ENCODE assay signal across 8 cellular contexts in genomic region chr19:4534836-4535658, GRCh38. TPM values are rescaled to one million over a fixed set of nuclear protein-coding genes. Genes with fewer than 3 reads are reported as not detected.
DNase-seq lines count a peak whose midpoint lies in the region; ATAC-seq and TF ChIP-seq lines count a peak whose summit lies in the region.

A gene with protein sequence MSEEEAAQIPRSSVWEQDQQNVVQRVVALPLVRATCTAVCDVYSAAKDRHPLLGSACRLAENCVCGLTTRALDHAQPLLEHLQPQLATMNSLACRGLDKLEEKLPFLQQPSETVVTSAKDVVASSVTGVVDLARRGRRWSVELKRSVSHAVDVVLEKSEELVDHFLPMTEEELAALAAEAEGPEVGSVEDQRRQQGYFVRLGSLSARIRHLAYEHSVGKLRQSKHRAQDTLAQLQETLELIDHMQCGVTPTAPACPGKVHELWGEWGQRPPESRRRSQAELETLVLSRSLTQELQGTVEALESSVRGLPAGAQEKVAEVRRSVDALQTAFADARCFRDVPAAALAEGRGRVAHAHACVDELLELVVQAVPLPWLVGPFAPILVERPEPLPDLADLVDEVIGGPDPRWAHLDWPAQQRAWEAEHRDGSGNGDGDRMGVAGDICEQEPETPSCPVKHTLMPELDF (minus strand): TSS chr19:4535224. CDS start chr19:4534074, 1,150 bp downstream.

- H3K4me1 Mint-ChIP-seq in activated CD4-positive, alpha-beta T cell treated with anti-CD3 and anti-CD28 coated beads for 36 hours, result peaks cover 12% of the 10 kb centered on the region

- H3K4me3 ChIP-seq in GM12865 (ENCODE audit: low read depth, low read length) (no peak within 1 kb of the TSS), duodenal mucosa (ENCODE audit: low read depth in 1 of 2, low read length in 2 of 2) (peak within 1 kb of the TSS; percentile 5 to 54), lung (no peak within 1 kb of the TSS)

- 13 to 17% methylated on average over 48 to 49 of the region's 49 CpGs for WGBS in lung, 2 donors

- no peak within 1 kb of the TSS for H3K27ac Mint-ChIP-seq in activated CD4-positive, alpha-beta T cell treated with anti-CD3 and anti-CD28 coated beads for 36 hours

- no peak within 1 kb of the TSS for H3K9ac ChIP-seq in duodenal mucosa (ENCODE audit: low read depth in 1 of 2, low read length in 2 of 2)

- no peak within 1 kb of the TSS for H3K27ac ChIP-seq in duodenal mucosa (ENCODE audit: low read depth, low read length)
- H3K27ac ChIP-seq in lung (ENCODE audit: low read depth in 1 of 2, low read length in 1 of 2), result peak within 1 kb of the TSS; percentile 73 to 84

- H3K4me3 Mint-ChIP-seq in activated CD4-positive, alpha-beta T cell treated with anti-CD3 and anti-CD28 coated beads for 36 hours, result no peak within 1 kb of the TSS

- H3K36me3 ChIP-seq in duodenal mucosa (ENCODE audit: control insufficient read depth in 1 of 2, insufficient read depth in 2 of 2, low read length in 2 of 2), result no peaks in the 10 kb centered on the region
- no peaks in the 10 kb centered on the region for H3K36me3 ChIP-seq in lung (ENCODE audit: control insufficient read depth in 2 of 2, insufficient read depth in 2 of 2, low read length in 2 of 2)

- H3K36me3 Mint-ChIP-seq in activated CD4-positive, alpha-beta T cell treated with anti-CD3 and anti-CD28 coated beads for 36 hours (ENCODE audit: low read depth), result no peaks in the 10 kb centered on the region

- H3K4me1 ChIP-seq in duodenal mucosa (ENCODE audit: control insufficient read depth in 1 of 2, insufficient read depth in 2 of 2, low read length in 2 of 2) (peaks cover 13 to 22% of the 10 kb centered on the region in 2 donors), lung (ENCODE audit: control insufficient read depth in 2 of 2, insufficient read depth in 2 of 2, low read length in 2 of 2) (peaks cover 0 to 3% of the 10 kb centered on the region in 2 donors)

- CTCF ChIA-PET in activated CD4-positive, alpha-beta T cell treated with anti-CD3 and anti-CD28 coated beads for 36 hours (lab: Charles Lee), result interaction anchor here (0.5 to 3.6 kb wide), 4 partner anchors 11 to 368 kb away, joined by 3 to 35 read pairs (median 3); no protein-coding TSS in a partner anchor

- H3K27me3 ChIP-seq in duodenal mucosa (ENCODE audit: control insufficient read depth in 1 of 2, insufficient read depth in 2 of 2, low read length in 2 of 2) (peaks cover 0 to 7% of the 10 kb centered on the region in 2 donors), lung (ENCODE audit: control insufficient read depth, insufficient read depth) (no peaks in the 10 kb centered on the region)

- peak; percentile 55 for ATAC-seq in activated CD4-positive, alpha-beta T cell treated with anti-CD3 and anti-CD28 coated beads for 36 hours
- ATAC-seq in lung (ENCODE audit: insufficient read depth, low FRiP score), result peak; percentile 64
- no peak for ATAC-seq in GM21619 (IDR thresholded peaks at IDR 0.05; ENCODE audit: unreplicated experiment)
- ATAC-seq in GM18858 (IDR thresholded peaks at IDR 0.05; ENCODE audit: unreplicated experiment), result no peak

- intact Hi-C loops in activated CD4-positive, alpha-beta T cell treated with anti-CD3 and anti-CD28 coated beads for 36 hours (cut with DNase I, micrococcal nuclease), result no loop called here

- POLR2A ChIA-PET in activated CD4-positive, alpha-beta T cell treated with anti-CD3 and anti-CD28 coated beads for 36 hours (lab: Charles Lee), result interaction anchor here (0.6 to 1.2 kb wide), 2 partner anchors 8 to 64 kb away, joined by 3 read pairs; no protein-coding TSS in a partner anchor

- peak; percentile 63 for DNase-seq in GM12865 (ENCODE audit: low read depth)
- DNase-seq in NCI-H2107 treated with DMSO at 0.1 percent for 48 hours (lab: John Stamatoyannopoulos, UW; ENCODE audit: unreplicated experiment), result peak; percentile 21
- DNase-seq in activated CD4-positive, alpha-beta T cell treated with anti-CD3 and anti-CD28 coated beads for 36 hours, result peak; percentile 65
- DNase-seq in lung (ENCODE audit: low spot score), result peak; percentile 88
- DNase-seq in stimulated activated CD8-positive, alpha-beta memory T cell treated with anti-CD3 and anti-CD28 coated beads, Interleukin-12 subunit alpha, Interleukin-12 subunit beta, amount 100 ng/mL, for 4 hours (ENCODE audit: low read depth), result peak; percentile 24

- H3K9me3 ChIP-seq in duodenal mucosa (ENCODE audit: control insufficient read depth in 1 of 2, low read length in 2 of 2) (no peaks in the 10 kb centered on the region), lung (ENCODE audit: control insufficient read depth in 2 of 2, insufficient read depth in 1 of 2, low read length in 1 of 2) (peaks cover 0 to 3% of the 10 kb centered on the region in 2 donors)

- peaks cover 7% of the 10 kb centered on the region for H3K27me3 Mint-ChIP-seq in activated CD4-positive, alpha-beta T cell treated with anti-CD3 and anti-CD28 coated beads for 36 hours

- TF ChIP-seq CTCF in GM12865 (IDR thresholded peaks at IDR 0.05; ENCODE audit: insufficient read depth, low read depth, low read length, missing control alignments) (no peak), lung (IDR thresholded peaks at IDR 0.05; ENCODE audit: control extremely low read depth, extremely low read depth) (no peak)

- H3K9me3 Mint-ChIP-seq in activated CD4-positive, alpha-beta T cell treated with anti-CD3 and anti-CD28 coated beads for 36 hours (ENCODE audit: low read depth), result no peaks in the 10 kb centered on the region

RNA-seq across cellular contexts. Expression of the gene that starts here (rescaled TPM):
- total RNA-seq in activated CD4-positive, alpha-beta T cell treated with anti-CD3 and anti-CD28 coated beads for 36 hours, result not detected
- 10 to 100 TPM in 1 of 2 donors, 1 to 10 TPM in 1; 7.5 to 37.3 TPM for total RNA-seq in lung
- polyA plus RNA-seq in lung, result 10 to 100 TPM; 15.5 to 33.5 TPM

Comparison
In these comparisons a context has a peak if more than half of its experiments do, and no peak if none do; other contexts are left out.
1. RNA of the gene that starts here (total RNA-seq): 7.5 to 37.3 TPM in lung; not detected in activated CD4-positive, alpha-beta T cell treated with anti-CD3 and anti-CD28 coated beads for 36 hours; every median in the first group is over 4 times any median in the second.
2. Peak in DNase-seq and ATAC-seq in activated CD4-positive, alpha-beta T cell treated with anti-CD3 and anti-CD28 coated beads for 36 hours; RNA of the gene not detected or under 1 TPM.
3. DNase-seq: peak in every context shown above with its lines; median percentile 88 in lung; 65 in activated CD4-positive, alpha-beta T cell treated with anti-CD3 and anti-CD28 coated beads for 36 hours; 63 in GM12865; 24 in stimulated activated CD8-positive, alpha-beta memory T cell treated with anti-CD3 and anti-CD28 coated beads, Interleukin-12 subunit alpha, Interleukin-12 subunit beta, amount 100 ng/mL, for 4 hours; 21 in NCI-H2107 treated with DMSO at 0.1 percent for 48 hours.
4. H3K4me3 ChIP-seq: peak in duodenal mucosa (2 of 2); none in GM12865 (single experiment) and lung (single experiment).